27 cellular contexts compared by ENCODE assay signal in the genomic region with DNA sequence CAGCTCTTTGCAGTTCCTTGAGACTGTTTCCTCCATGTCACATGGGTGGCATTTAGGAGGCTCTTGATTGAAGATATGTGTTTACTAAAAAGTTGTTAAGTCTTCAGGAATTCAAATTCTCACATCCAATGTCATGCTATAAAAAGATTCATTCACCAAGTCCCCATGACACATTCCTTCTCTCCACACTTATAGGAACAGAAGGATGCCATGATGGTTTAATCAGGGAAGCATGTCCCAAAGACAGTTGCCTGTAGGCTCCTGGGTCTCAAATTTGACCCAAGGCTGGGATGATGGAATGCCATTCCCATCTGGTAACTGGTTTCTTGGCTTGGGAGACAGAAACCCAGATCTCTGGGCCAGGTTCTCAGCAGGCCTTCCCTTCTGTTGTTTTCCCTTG.
"Had no signal": no experiment of that assay in that cellular context is flagged by ENCODE, and none has a peak within 500 bp of the region (broad histone marks: within the 10 kb centered on the region; RNA-seq: fewer than 3 reads in every experiment).

No MANE protein-coding gene starts in this region.

- DNase-seq: activated CD4-positive, alpha-beta T cell treated with anti-CD3 and anti-CD28 coated beads for 1 hour; activated CD4-positive, alpha-beta T cell treated with anti-CD3 and anti-CD28 coated beads for 4 hours; activated CD4-positive, alpha-beta T cell treated with anti-CD3 and anti-CD28 coated beads, Interleukin-2, amount 50 U/mL, for 1 hour; activated CD4-positive, alpha-beta T cell treated with anti-CD3 and anti-CD28 coated beads, Interleukin-2, amount 50 U/mL, for 48 hours; activated CD8-positive, alpha-beta memory T cell treated with anti-CD3 and anti-CD28 coated beads for 24 hours; activated CD8-positive, alpha-beta T cell treated with anti-CD3 and anti-CD28 coated beads for 36 hours; activated effector memory CD4-positive, alpha-beta T cell treated with Interleukin-2 at 50 U/mL for 16 hours; activated gamma-delta T cell treated with Interleukin-2 at 50 U/mL for 16 hours; activated naive CD4-positive, alpha-beta T cell treated with anti-CD3 and anti-CD28 coated beads, Interleukin-2, amount 50 U/mL, for 16 hours; activated naive CD4-positive, alpha-beta T cell treated with Interleukin-2 at 50 U/mL for 16 hours; activated T-cell treated with anti-CD3 and anti-CD28 coated beads, Interleukin-2, amount 50 U/mL, for 4 hours; amniotic stem cell; anterior cingulate cortex; brain microvascular endothelial cell; cortex of kidney; dermis blood vessel endothelial cell; effector CD4-positive, alpha-beta T cell; effector memory CD8-positive, alpha-beta T cell; esophagus squamous epithelium; foreskin fibroblast; gastrocnemius medialis; heart right ventricle; T-helper 2 cell had no signal

- H2AFZ ChIP-seq: hepatocyte had no signal

- H3K79me2 ChIP-seq: hepatocyte had no signal

- H3K27ac ChIP-seq: brain microvascular endothelial cell, esophagus squamous epithelium, gastrocnemius medialis, heart right ventricle, hepatocyte, VCaP had no signal

- H3K27me3 ChIP-seq: brain microvascular endothelial cell, esophagus squamous epithelium, gastrocnemius medialis, heart right ventricle, hepatocyte had no signal

- H3K9me3 ChIP-seq: esophagus squamous epithelium, gastrocnemius medialis had no signal

- H3K4me3 ChIP-seq: esophagus squamous epithelium, gastrocnemius medialis, heart right ventricle, hepatocyte had no signal

- H3K36me3 ChIP-seq: brain microvascular endothelial cell, esophagus squamous epithelium, gastrocnemius medialis, heart right ventricle had no signal

- H3K4me2 ChIP-seq: hepatocyte had no signal

- ATAC-seq: activated CD8-positive, alpha-beta T cell treated with anti-CD3 and anti-CD28 coated beads for 36 hours; activated T-cell treated with anti-CD3 and anti-CD28 coated beads, Interleukin-2, amount 50 U/mL, for 4 hours; activated T-helper 17 cell treated with anti-CD3 and anti-CD28 coated beads, Interleukin-2, amount 50 U/mL, for 72 hours; effector memory CD8-positive, alpha-beta T cell; gastrocnemius medialis; heart right ventricle; WTC11 had no signal
